In genomic region chr11:111939836-111940604, GRCh38 we compare ENCODE assay signal across 11 cellular contexts.
DNase-seq lines count a peak whose midpoint lies in the region; ATAC-seq and TF ChIP-seq lines count a peak whose summit lies in the region.
"Had no signal": no experiment of that assay in that cellular context is flagged by ENCODE, and none has a peak within 500 bp of the region (broad histone marks: within the 10 kb centered on the region; RNA-seq: fewer than 3 reads in every experiment).

No MANE protein-coding gene starts in this region.

- peak; percentile 93 for DNase-seq in EH (ENCODE audit: low read depth)
- peak; percentile 93 to 96 for DNase-seq in NCI-H526 (lab: John Stamatoyannopoulos, UW)
- peak; percentile 62 for DNase-seq in dedifferentiated amniotic fluid mesenchymal stem cell (ENCODE audit: extremely low spot score)
- DNase-seq in GM20000 (ENCODE audit: low spot score): no peak
- DNase-seq in NCI-H2196 treated with DMSO at 0.1 percent for 48 hours (lab: John Stamatoyannopoulos, UW; ENCODE audit: unreplicated experiment): no peak
- DNase-seq: activated CD4-positive, alpha-beta T cell treated with anti-CD3 and anti-CD28 coated beads, Interleukin-2, amount 50 U/mL, for 4 hours; effector CD4-positive, alpha-beta T cell; naive B cell had no signal

- H3K27ac ChIP-seq in rectal smooth muscle tissue (ENCODE audit: low read depth, low read length): peak overlapping the region; percentile 36

- no peaks in the 10 kb centered on the region for H3K27me3 ChIP-seq in rectal smooth muscle tissue (ENCODE audit: control insufficient read depth, insufficient read depth, low read length)

- no peak overlapping the region for H3K4me3 ChIP-seq in rectal smooth muscle tissue (ENCODE audit: low read length)

- no peak for ATAC-seq in GM18511 (IDR thresholded peaks at IDR 0.05; ENCODE audit: unreplicated experiment)
- no peak for ATAC-seq in activated CD4-positive, CD25-positive, alpha-beta regulatory T cell treated with anti-CD3 and anti-CD28 coated beads, Interleukin-2, amount 50 U/mL, for 24 hours

- no peak overlapping the region for H3K9ac ChIP-seq in rectal smooth muscle tissue (ENCODE audit: low read length)

- no peaks in the 10 kb centered on the region for H3K36me3 ChIP-seq in rectal smooth muscle tissue (ENCODE audit: control insufficient read depth, insufficient read depth, low read length)

- H3K4me1 ChIP-seq in rectal smooth muscle tissue (ENCODE audit: control insufficient read depth, insufficient read depth, low read length): peaks cover 30% of the 10 kb centered on the region

- TF ChIP-seq CTCF in GM20000 (IDR thresholded peaks at IDR 0.05; ENCODE audit: extremely low read depth, missing control alignments): no peak

Comparison
In these comparisons a context has a peak if more than half of its experiments do, and no peak if none do; other contexts are left out.
1. DNase-seq: peak in EH (single experiment), NCI-H526 (2 of 2) and dedifferentiated amniotic fluid mesenchymal stem cell (single experiment); none in GM20000 (single experiment) and NCI-H2196 treated with DMSO at 0.1 percent for 48 hours (single experiment).